15 cellular contexts compared by ENCODE assay signal in the genomic region with DNA sequence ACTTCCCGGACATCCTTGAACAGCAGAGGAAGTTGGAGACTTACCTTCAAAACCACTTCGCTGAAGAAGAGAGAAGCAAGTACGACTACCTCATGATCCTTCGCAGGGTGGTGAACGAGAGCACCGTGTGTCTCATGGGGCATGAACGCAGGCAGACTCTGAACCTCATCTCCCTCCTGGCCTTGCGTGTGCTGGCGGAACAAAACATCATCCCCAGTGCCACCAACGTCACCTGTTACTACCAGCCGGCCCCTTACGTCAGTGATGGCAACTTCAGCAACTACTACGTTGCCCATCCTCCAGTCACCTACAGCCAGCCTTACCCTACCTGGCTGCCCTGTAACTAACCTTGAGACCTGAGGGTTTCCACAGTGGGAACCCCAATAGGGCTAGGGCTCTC. TPM values are rescaled to one million over a fixed set of nuclear protein-coding genes. Genes with fewer than 3 reads are reported as not detected.
DNase-seq lines count a peak whose midpoint lies in the region; ATAC-seq, FAIRE-seq and TF ChIP-seq lines count a peak whose summit lies in the region.
"Had no signal": no experiment of that assay in that cellular context is flagged by ENCODE, and none has a peak within 500 bp of the region (broad histone marks: within the 10 kb centered on the region; RNA-seq: fewer than 3 reads in every experiment).

No MANE protein-coding gene starts in this region.

- no peak overlapping the region for H3K4me2 ChIP-seq in H1 (ENCODE audit: insufficient read depth in 1 of 2, low read depth in 2 of 2, low read length in 2 of 2)
- no peak overlapping the region for H3K4me2 ChIP-seq in mammary epithelial cell (ENCODE audit: insufficient read depth, low read depth, low read length)

- DNase-seq in CD4-positive, alpha-beta T cell, result no peak
- DNase-seq in T-helper 17 cell (no peak), H1 (ENCODE audit: low read depth in 1 of 2, low spot score in 2 of 2) (no peak), pancreas (peak in 1 of 6 donors; percentile 15), GM20000 (ENCODE audit: low spot score) (no peak), mammary epithelial cell (no peak), nephron progenitor cell (no peak)
- DNase-seq: ACHN; C1 segment of cervical spinal cord; CD4-positive, alpha-beta memory T cell; DMS79; IMR-90 had no signal

- no peak for FAIRE-seq in H1 (lab: Jason Lieb, UNC)
- FAIRE-seq in pancreas (lab: Jason Lieb, UNC), result no peak
- FAIRE-seq: GM12891, H54 had no signal

- H2BK12ac ChIP-seq in H1 (ENCODE audit: low read depth, low read length), result no peak overlapping the region

- H3K9me3 ChIP-seq in CD4-positive, alpha-beta T cell (ENCODE audit: control insufficient read depth, low read length), result no peaks in the 10 kb centered on the region
- H3K9me3 ChIP-seq in T-helper 17 cell (ENCODE audit: control insufficient read depth, low read length, poor library complexity, severe bottlenecking) (no peaks in the 10 kb centered on the region), H1 (ENCODE audit: insufficient read depth in 2 of 2, low read depth in 1 of 2, low read length in 1 of 2) (no peaks in the 10 kb centered on the region), pancreas (no peaks in the 10 kb centered on the region), mammary epithelial cell (replicated peaks; ENCODE audit: insufficient read depth, low read length) (no peaks in the 10 kb centered on the region)

- no peak overlapping the region for H2BK5ac ChIP-seq in H1 (ENCODE audit: low read depth, low read length)

- no peak overlapping the region; the same call in 1 of the 2 replicates for H4K8ac ChIP-seq in H1 (ENCODE audit: extremely low read depth, insufficient read depth, low read length)

- H2BK15ac ChIP-seq in H1 (ENCODE audit: low read length), result no peak overlapping the region

- in situ Hi-C loops in mammary epithelial cell (cut with MboI; ENCODE audit: low sequenced_read_pairs in 2 of 2), result no loop called here

- no peak for TF ChIP-seq RAD21 in H1 (IDR thresholded peaks at IDR 0.05 in 1 of 2, conservative IDR thresholded peaks at IDR 0.05 in 1 of 2; ENCODE audit: low read depth in 2 of 2, low read length in 2 of 2)

- no peak for TF ChIP-seq EP300 in H1 (IDR thresholded peaks at IDR 0.05; ENCODE audit: borderline replicate concordance in 1 of 2, low read depth in 2 of 2, low read length in 2 of 2)

- H3K4me1 ChIP-seq in H1 (replicated peaks in 1 of 4; ENCODE audit: control insufficient read depth in 3 of 4, insufficient read depth in 4 of 4, low read length in 3 of 4), result no peaks in the 10 kb centered on the region
- peaks cover 40 to 65% (median 62%) of the 10 kb centered on the region in 3 donors for H3K4me1 ChIP-seq in pancreas
- no peaks in the 10 kb centered on the region for H3K4me1 ChIP-seq in mammary epithelial cell (ENCODE audit: insufficient read depth, low read length)

- no peak overlapping the region for H3K4me3 Mint-ChIP-seq in CD4-positive, alpha-beta T cell
- H3K4me3 Mint-ChIP-seq in T-helper 17 cell (peak overlapping the region; percentile 66), nephron progenitor cell (no peak overlapping the region)

- peak; percentile 10 for ATAC-seq in CD4-positive, alpha-beta T cell (ENCODE audit: poor library complexity)
- no peak for ATAC-seq in T-helper 17 cell
- peak in 3 of 4 donors; percentile 8 to 21 (median 12) for ATAC-seq in pancreas
- no peak for ATAC-seq in HG03354 (IDR thresholded peaks at IDR 0.05; ENCODE audit: poor library complexity, severe bottlenecking, unreplicated experiment)

- H3K9me3 Mint-ChIP-seq in CD4-positive, alpha-beta T cell, result no peaks in the 10 kb centered on the region
- no peaks in the 10 kb centered on the region for H3K9me3 Mint-ChIP-seq in nephron progenitor cell
- H3K9me3 Mint-ChIP-seq: CD4-positive, alpha-beta memory T cell had no signal

- BruUV-seq in mammary epithelial cell (replicated peaks; lab: Mats Ljungman, UMichigan), result no TSS peak

- peak overlapping the region; percentile 34 for H3K27ac Mint-ChIP-seq in CD4-positive, alpha-beta T cell
- H3K27ac Mint-ChIP-seq in T-helper 17 cell (peak overlapping the region; percentile 16), nephron progenitor cell (no peak overlapping the region)

- WGBS in H1 (ENCODE audit: extremely low coverage in 1 of 2, insufficient coverage in 1 of 2, insufficient read length in 1 of 2, insufficient replicate concordance in 2 of 2, low coverage in 1 of 2, low lambda C conversion rate in 2 of 2, missing lambda C conversion rate in 1 of 2), 2 experiments, result 96% methylated on average over 13 of the region's 13 CpGs; no CpG with 5 or more reads in 1 of the 2 experiments
- WGBS in pancreas, 2 donors, result 45 to 58% methylated on average over 13 of the region's 13 CpGs
- WGBS in mammary epithelial cell (ENCODE audit: low coverage, missing lambda C conversion rate), result 93% methylated on average over 12 of the region's 13 CpGs

- intact Hi-C loops in CD4-positive, alpha-beta T cell (cut with DNase I, micrococcal nuclease), result no loop called here
- intact Hi-C loops in pancreas (cut with DNase I), result no loop called here
- intact Hi-C loops in mammary epithelial cell (cut with micrococcal nuclease), result no loop called here

- H3K56ac ChIP-seq in H1 (replicated peaks; ENCODE audit: insufficient read length, low read depth, low read length), result no peak overlapping the region

- no peak overlapping the region for H2BK120ac ChIP-seq in H1 (replicated peaks; ENCODE audit: low read depth, low read length)

- H4K91ac ChIP-seq in H1 (replicated peaks; ENCODE audit: insufficient read length, low read length), result peak overlapping the region; percentile 56

- H4K5ac ChIP-seq in H1 (ENCODE audit: insufficient read length, low read depth, low read length), result no peak overlapping the region

- H3K27me3 ChIP-seq in CD4-positive, alpha-beta T cell (ENCODE audit: control insufficient read depth, insufficient read depth, low read length), result no peaks in the 10 kb centered on the region
- H3K27me3 ChIP-seq in H1 (replicated peaks in 1 of 4; ENCODE audit: control insufficient read depth in 3 of 4, extremely low read depth in 1 of 4, insufficient read depth in 3 of 4, low read length in 3 of 4) (no peaks in the 10 kb centered on the region), pancreas (no peaks in the 10 kb centered on the region), mammary epithelial cell (ENCODE audit: insufficient read depth, low read length) (no peaks in the 10 kb centered on the region)

- no peak overlapping the region for H3K4me3 ChIP-seq in H1 (ENCODE audit: extremely low read depth in 1 of 4, insufficient read depth in 2 of 4, low read depth in 3 of 4, low read length in 4 of 4)
- no peak overlapping the region for H3K4me3 ChIP-seq in pancreas
- H3K4me3 ChIP-seq in mammary epithelial cell (replicated peaks in 1 of 3; ENCODE audit: insufficient read depth in 1 of 3, low read depth in 2 of 3, low read length in 3 of 3), result no peak overlapping the region

- no peak overlapping the region for H3K14ac ChIP-seq in H1 (ENCODE audit: insufficient read length)

- no peak overlapping the region for H3K9ac ChIP-seq in H1 (replicated peaks in 1 of 4; ENCODE audit: extremely low read depth in 1 of 4, low read depth in 3 of 4, low read length in 3 of 4)
- H3K9ac ChIP-seq in mammary epithelial cell (ENCODE audit: insufficient read depth, low read length), result no peak overlapping the region

- H3K36me3 ChIP-seq in H1 (ENCODE audit: control insufficient read depth in 2 of 4, insufficient read depth in 4 of 4, low read length in 3 of 4) (no peaks in the 10 kb centered on the region; a peak in 1 of 8 replicates), pancreas (peaks cover 0 to 5% (median 0%) of the 10 kb centered on the region in 3 donors), mammary epithelial cell (ENCODE audit: insufficient read depth, low read length) (no peaks in the 10 kb centered on the region)

- no peak overlapping the region for H3K27ac ChIP-seq in CD4-positive, alpha-beta T cell (ENCODE audit: low read depth, low read length)
- H3K27ac ChIP-seq in H1 (ENCODE audit: low read depth, low read length) (no peak overlapping the region), pancreas (peak overlapping the region in 1 of 4 donors; percentile 18), mammary epithelial cell (ENCODE audit: insufficient read depth, low read depth, low read length) (no peak overlapping the region)

- H4K20me1 ChIP-seq in H1 (replicated peaks in 1 of 2; ENCODE audit: control insufficient read depth in 1 of 2, insufficient read depth in 2 of 2, low read length in 2 of 2) (no peaks in the 10 kb centered on the region), mammary epithelial cell (ENCODE audit: insufficient read depth, low read length) (no peaks in the 10 kb centered on the region)

- no peak overlapping the region for H3K18ac ChIP-seq in H1 (ENCODE audit: extremely low read depth, low read length)

- H3K79me2 ChIP-seq in H1 (ENCODE audit: control insufficient read depth in 1 of 2, insufficient read depth in 2 of 2, low read length in 2 of 2), result no peaks in the 10 kb centered on the region
- no peaks in the 10 kb centered on the region for H3K79me2 ChIP-seq in mammary epithelial cell (ENCODE audit: insufficient read depth, low read length)

- H3K27me3 Mint-ChIP-seq in CD4-positive, alpha-beta T cell, result no peaks in the 10 kb centered on the region
- H3K27me3 Mint-ChIP-seq in T-helper 17 cell, result no peaks in the 10 kb centered on the region
- H3K27me3 Mint-ChIP-seq in nephron progenitor cell (ENCODE audit: low read depth, poor library complexity), result peaks cover 2% of the 10 kb centered on the region
- H3K27me3 Mint-ChIP-seq: CD4-positive, alpha-beta memory T cell had no signal

- CTCF ChIA-PET in CD4-positive, alpha-beta T cell (lab: Charles Lee), result interaction anchor here (1.2 kb wide), 1 partner anchor 89 kb away, joined by 4 read pairs; no protein-coding TSS in a partner anchor
- CTCF ChIA-PET in H1 (lab: Charles Lee; ENCODE audit: partially characterized antibody) (interaction anchor here (0.7 to 2.7 kb wide), 7 partner anchors 14 to 162 kb away, joined by 3 to 7 read pairs (median 4); no protein-coding TSS in a partner anchor), mammary epithelial cell (lab: Charles Lee; ENCODE audit: low non-redundant PET) (no interaction called here)

- dilution Hi-C loops in mammary epithelial cell (cut with HindIII; ENCODE audit: low sequenced_read_pairs), result no loop called here

- no peak overlapping the region for H2BK20ac ChIP-seq in H1 (ENCODE audit: low read length)

- no peak overlapping the region for H2AK5ac ChIP-seq in H1 (ENCODE audit: low read depth, low read length)

- peaks cover 55% of the 10 kb centered on the region for H3K36me3 Mint-ChIP-seq in CD4-positive, alpha-beta T cell (ENCODE audit: low read depth)
- H3K36me3 Mint-ChIP-seq in T-helper 17 cell (ENCODE audit: low read depth), result peaks cover 9% of the 10 kb centered on the region
- no peaks in the 10 kb centered on the region for H3K36me3 Mint-ChIP-seq in nephron progenitor cell (ENCODE audit: low read depth)

- H3K79me1 ChIP-seq in H1 (ENCODE audit: low read depth, low read length), result no peaks in the 10 kb centered on the region; the same call in 1 of the 2 replicates

- H3K4me1 Mint-ChIP-seq in CD4-positive, alpha-beta T cell (ENCODE audit: low read depth), result peaks cover 15% of the 10 kb centered on the region
- H3K4me1 Mint-ChIP-seq in T-helper 17 cell (peaks cover 47% of the 10 kb centered on the region), nephron progenitor cell (peaks cover 7% of the 10 kb centered on the region)

- H3K4ac ChIP-seq in H1 (replicated peaks; ENCODE audit: insufficient read length, low read depth, low read length), result no peak overlapping the region

- TF ChIP-seq CTCF in CD4-positive, alpha-beta T cell (IDR thresholded peaks at IDR 0.05), result no peak
- no peak for TF ChIP-seq CTCF in H1 (IDR thresholded peaks at IDR 0.05; ENCODE audit: control extremely low read depth in 1 of 3, insufficient read depth in 1 of 3, low read depth in 1 of 3, low read length in 3 of 3)
- no peak for TF ChIP-seq CTCF in pancreas (IDR thresholded peaks at IDR 0.05)
- no peak for TF ChIP-seq CTCF in GM20000 (IDR thresholded peaks at IDR 0.05; ENCODE audit: extremely low read depth, missing control alignments)
- no peak for TF ChIP-seq CTCF in mammary epithelial cell (conservative IDR thresholded peaks at IDR 0.05 in 1 of 2, IDR thresholded peaks at IDR 0.05 in 1 of 2; ENCODE audit: extremely low read depth in 1 of 2, insufficient read depth in 1 of 2, low read depth in 1 of 2, low read length in 2 of 2)
- TF ChIP-seq CTCF in nephron progenitor cell (IDR thresholded peaks at IDR 0.05), result no peak

- no peak overlapping the region for H3K23ac ChIP-seq in H1 (ENCODE audit: insufficient read length)

- H2AFZ ChIP-seq in H1 (ENCODE audit: low read length), result no peak overlapping the region
- no peak overlapping the region for H2AFZ ChIP-seq in mammary epithelial cell (ENCODE audit: low read depth, low read length)

- no peak for TF ChIP-seq POLR2A in H1 (IDR thresholded peaks at IDR 0.05; ENCODE audit: control extremely low read depth in 1 of 2, low read depth in 2 of 2, low read length in 2 of 2)

- POLR2A ChIA-PET in CD4-positive, alpha-beta T cell (lab: Charles Lee), result no interaction called here
- POLR2A ChIA-PET in H1 (lab: Charles Lee; ENCODE audit: partially characterized antibody), result interaction anchor here (0.6 to 1.5 kb wide), 2 partner anchors 10 to 17 kb away, joined by 3 read pairs; no protein-coding TSS in a partner anchor

- no peaks in the 10 kb centered on the region for H3K23me2 ChIP-seq in H1 (ENCODE audit: low read depth, low read length)

RNA-seq across cellular contexts. Expression of gene TENT5C, which starts 17.9 kb away (rescaled TPM):
- 100 to 1,000 TPM; 122 to 123 TPM for total RNA-seq in CD4-positive, alpha-beta T cell
- total RNA-seq in T-helper 17 cell (100 to 1,000 TPM; 129 to 173 TPM), pancreas (10 to 100 TPM; 21.5 to 68.1 (median 38.3) TPM), mammary epithelial cell (under 1 TPM; 0.17 to 0.35 TPM)
- 0.75 and 0.99 TPM in 2 replicates for total RNA-seq in H1 (2021; fragmentation: NEBNext Ultra II Directional; extraction: Animal tissue kit (Norgen Biotek cat#: 25700))
- polyA plus RNA-seq in H1 (2011; rRNA removed) (0.38 TPM in 2 replicates), pancreas (10 to 100 TPM in 1 of 2 donors, 1 to 10 TPM in 1; 6.7 to 19.1 TPM), mammary epithelial cell (0.11 TPM)
- polyA plus RNA-seq in H1 (2011; cell fraction: cytosol; rRNA removed), result 0.37 TPM
- polyA plus RNA-seq in H1 (2011; cell fraction: nucleus; rRNA removed), result 0.19 TPM
- 0.36 to 0.50 TPM (median 0.44 TPM) in 4 replicates for polyA plus RNA-seq in H1 (2012, experiment 1 of 2)
- polyA plus RNA-seq in H1 (2012, experiment 2 of 2), result 0.08 TPM
- 0.24 TPM for polyA plus RNA-seq in H1 (2013, experiment 1 of 2)
- 0.22 TPM for polyA plus RNA-seq in H1 (2013, experiment 2 of 2)
- 1.6 and 2.4 TPM in 2 replicates for polyA minus RNA-seq in H1 (2011; rRNA and poly(A)+ RNA removed)
- 0.95 TPM for polyA minus RNA-seq in H1 (2011; cell fraction: cytosol; rRNA and poly(A)+ RNA removed)
- polyA minus RNA-seq in H1 (2011; cell fraction: nucleus; rRNA and poly(A)+ RNA removed), result 1.1 TPM
- polyA minus RNA-seq in mammary epithelial cell, result not detected

Comparison
In these comparisons a context has a peak if more than half of its experiments do, and no peak if none do; other contexts are left out.
1. ATAC-seq: peak in CD4-positive, alpha-beta T cell (single experiment) and pancreas (3 of 4); none in T-helper 17 cell (single experiment) and HG03354 (single experiment).
2. RNA of gene TENT5C, which starts 17.9 kb away (total RNA-seq): 129 to 173 TPM in T-helper 17 cell, 122 to 123 TPM in CD4-positive, alpha-beta T cell and 21.5 to 68.1 TPM in pancreas; 0.75 to 0.99 TPM in H1 and 0.17 to 0.35 TPM in mammary epithelial cell; every median in the first group is over 10 times any median in the second.